ENCODE assay signal across 26 cellular contexts in genomic region chr7:158112571-158113320, GRCh38.
"Had no signal": no experiment of that assay in that cellular context is flagged by ENCODE, and none has a peak within 500 bp of the region (broad histone marks: within the 10 kb centered on the region; RNA-seq: fewer than 3 reads in every experiment).

No MANE protein-coding gene starts in this region.

- H3K4me2 ChIP-seq: hepatocyte, smooth muscle cell had no signal

- H3K4me3 ChIP-seq: adrenal gland, body of pancreas, coronary artery, dorsolateral prefrontal cortex, gastroesophageal sphincter, hepatocyte, pancreas, psoas muscle, smooth muscle cell, tibial nerve had no signal

- H3K4me1 ChIP-seq: adrenal gland, body of pancreas, gastroesophageal sphincter, pancreas, psoas muscle, tibial nerve had no signal

- H3K36me3 ChIP-seq: adrenal gland, gastroesophageal sphincter, neutrophil, pancreas, tibial nerve had no signal

- DNase-seq: activated CD4-positive, alpha-beta T cell treated with anti-CD3 and anti-CD28 coated beads for 36 hours; activated CD4-positive, CD25-positive, alpha-beta regulatory T cell; activated effector memory CD4-positive, alpha-beta T cell treated with anti-CD3 and anti-CD28 coated beads, Interleukin-2, amount 50 U/mL, for 16 hours; activated naive CD4-positive, alpha-beta T cell treated with anti-CD3 and anti-CD28 coated beads for 36 hours; activated naive CD8-positive, alpha-beta T cell treated with anti-CD3 and anti-CD28 coated beads for 36 hours; activated T-cell treated with anti-CD3 and anti-CD28 coated beads, Interleukin-2, amount 50 U/mL, for 1 hour; body of pancreas; cerebellar nuclear complex; dorsolateral prefrontal cortex; effector memory CD4-positive, alpha-beta T cell; left cardiac atrium; midbrain; naive thymus-derived CD4-positive, alpha-beta T cell; pancreas; psoas muscle; stimulated activated CD4-positive, alpha-beta T cell treated with anti-CD3 and anti-CD28 coated beads, Interleukin-1b, Interleukin-23, amount 100 ng/mL, for 48 hours; stimulated activated CD4-positive, alpha-beta T cell treated with anti-CD3 and anti-CD28 coated beads, Interleukin-4, amount 100 ng/mL, for 4 hours; stimulated activated CD8-positive, alpha-beta memory T cell treated with anti-CD3 and anti-CD28 coated beads, Interleukin-4, amount 100 ng/mL, for 48 hours had no signal

- H3K27ac ChIP-seq: adrenal gland, body of pancreas, coronary artery, dorsolateral prefrontal cortex, gastroesophageal sphincter, hepatocyte, neutrophil, pancreas, psoas muscle, tibial nerve had no signal

- H2AFZ ChIP-seq: hepatocyte had no signal

- H3K9me3 ChIP-seq: body of pancreas, pancreas had no signal

- ATAC-seq: activated CD4-positive, alpha-beta T cell treated with anti-CD3 and anti-CD28 coated beads for 36 hours; body of pancreas; gastroesophageal sphincter; left cardiac atrium; naive thymus-derived CD4-positive, alpha-beta T cell; pancreas; psoas muscle; stimulated activated memory B cell treated with anti-CD40 and anti-IgM and Interleukin-4, amounts not matched to agents 10 μg/mL and 1 μg/mL and 100 μg/mL, for 72 hours had no signal

- H3K79me2 ChIP-seq: hepatocyte had no signal

- H3K27me3 ChIP-seq: adrenal gland, body of pancreas, dorsolateral prefrontal cortex, hepatocyte, neutrophil, pancreas, tibial nerve had no signal
